ENCODE assay signal across 8 cellular contexts in the genomic region with DNA sequence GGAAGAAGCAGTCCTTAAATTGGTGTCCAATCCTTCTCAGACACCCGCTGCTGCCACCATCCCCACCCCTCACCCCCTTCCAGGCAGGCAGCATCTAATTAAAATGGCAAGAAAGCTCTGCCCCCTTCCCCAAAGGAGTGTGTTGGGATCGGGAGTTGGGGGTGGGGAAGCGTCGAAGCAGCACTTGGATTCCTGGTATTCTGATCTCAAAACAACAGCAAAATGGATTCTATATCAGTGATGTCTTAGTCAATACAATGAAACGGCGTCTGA. TPM values are rescaled to one million over a fixed set of nuclear protein-coding genes. Genes with fewer than 3 reads are reported as not detected.
DNase-seq lines count a peak whose midpoint lies in the region; ATAC-seq and TF ChIP-seq lines count a peak whose summit lies in the region.

No MANE protein-coding gene starts in this region.

- peak overlapping the region; percentile 96 for H3K4me3 Mint-ChIP-seq in CD8-positive, alpha-beta T cell

- H3K4me1 ChIP-seq in CD8-positive, alpha-beta T cell (ENCODE audit: insufficient read depth, low read length), result peaks cover 49% of the 10 kb centered on the region
- H3K4me1 ChIP-seq in NT2/D1 (ENCODE audit: insufficient read depth, insufficient read length), result peaks cover 11% of the 10 kb centered on the region
- H3K4me1 ChIP-seq in esophagus squamous epithelium, result peaks cover 5 to 59% (median 9%) of the 10 kb centered on the region in 3 donors
- peaks cover 3% of the 10 kb centered on the region for H3K4me1 ChIP-seq in ovary (ENCODE audit: insufficient read depth)

- no peaks in the 10 kb centered on the region for H3K27me3 Mint-ChIP-seq in CD8-positive, alpha-beta T cell (ENCODE audit: low read depth)

- CTCF ChIA-PET in CD8-positive, alpha-beta T cell (lab: Charles Lee), result interaction anchor here (1.0 kb wide), 1 partner anchor 272 kb away, joined by 4 read pairs; no protein-coding TSS in a partner anchor

- POLR2A ChIA-PET in CD8-positive, alpha-beta T cell (lab: Charles Lee), result interaction anchor here (1.0 to 1.2 kb wide), 3 partner anchors 12 to 203 kb away, joined by 3 read pairs; no protein-coding TSS in a partner anchor

- no peaks in the 10 kb centered on the region for H3K9me3 Mint-ChIP-seq in CD8-positive, alpha-beta T cell

- no peak for TF ChIP-seq CTCF in CD8-positive, alpha-beta T cell (IDR thresholded peaks at IDR 0.05)
- TF ChIP-seq CTCF in esophagus squamous epithelium (IDR thresholded peaks at IDR 0.05) (no peak), ovary (IDR thresholded peaks at IDR 0.05) (no peak)

- peak overlapping the region; percentile 35 for H3K9ac ChIP-seq in NT2/D1 (ENCODE audit: insufficient read length, low read depth)

- TF ChIP-seq POLR2A in esophagus squamous epithelium (IDR thresholded peaks at IDR 0.05) (no peak), ovary (IDR thresholded peaks at IDR 0.05) (no peak)

- no peak for ATAC-seq in CD8-positive, alpha-beta T cell
- no peak for ATAC-seq in GM18870 (IDR thresholded peaks at IDR 0.05; ENCODE audit: unreplicated experiment)

- no peaks in the 10 kb centered on the region for H3K9me3 ChIP-seq in CD8-positive, alpha-beta T cell (ENCODE audit: low read length)
- no peaks in the 10 kb centered on the region for H3K9me3 ChIP-seq in NT2/D1 (ENCODE audit: insufficient read depth, low read length)
- no peaks in the 10 kb centered on the region for H3K9me3 ChIP-seq in esophagus squamous epithelium
- H3K9me3 ChIP-seq in ovary, result no peaks in the 10 kb centered on the region

- H3K27ac ChIP-seq in CD8-positive, alpha-beta T cell (ENCODE audit: low read depth, low read length), result peak overlapping the region; percentile 53
- H3K27ac ChIP-seq in esophagus squamous epithelium (peak overlapping the region in 3 of 4 donors; percentile 84 to 88 (median 87)), ovary (no peak overlapping the region)

- H3K36me3 Mint-ChIP-seq in CD8-positive, alpha-beta T cell, result peaks cover 29% of the 10 kb centered on the region

- H3K4me3 ChIP-seq in CD8-positive, alpha-beta T cell (ENCODE audit: low read depth, low read length), result peak overlapping the region; percentile 84
- peak overlapping the region; percentile 68 for H3K4me3 ChIP-seq in NT2/D1 (ENCODE audit: insufficient read length, low read depth)
- H3K4me3 ChIP-seq in esophagus squamous epithelium, result peak overlapping the region; percentile 73 to 96 (median 80)
- peak overlapping the region; percentile 80 for H3K4me3 ChIP-seq in ovary

- peak in 1 of 7 experiments; percentile 5 for DNase-seq in CD8-positive, alpha-beta T cell
- DNase-seq in NT2/D1 (ENCODE audit: low read depth, low spot score), result no peak
- DNase-seq in esophagus squamous epithelium (lab: John Stamatoyannopoulos, UW), result no peak
- peak in 1 of 5 donors; percentile 14 for DNase-seq in ovary
- DNase-seq in glomerular visceral epithelial cell (ENCODE audit: extremely low spot score), result no peak
- no peak for DNase-seq in effector CD4-positive, alpha-beta T cell
- DNase-seq in T-helper 9 cell, result no peak

- H3K27ac Mint-ChIP-seq in CD8-positive, alpha-beta T cell, result peak overlapping the region; percentile 96

- peaks cover 55% of the 10 kb centered on the region for H3K4me1 Mint-ChIP-seq in CD8-positive, alpha-beta T cell (ENCODE audit: low read depth)

- WGBS in esophagus squamous epithelium, 2 donors, result 10 to 20% methylated on average over 2 to 6 of the region's 6 CpGs
- WGBS in ovary, 3 donors, result 12 to 26% (median 13%) methylated on average over 6 of the region's 6 CpGs

- TF ChIP-seq EP300 in ovary (IDR thresholded peaks at IDR 0.05), result no peak

- no peaks in the 10 kb centered on the region for H3K27me3 ChIP-seq in CD8-positive, alpha-beta T cell (ENCODE audit: insufficient read depth, low read length)
- H3K27me3 ChIP-seq in NT2/D1 (ENCODE audit: insufficient read depth, insufficient read length) (peaks cover 79% of the 10 kb centered on the region), esophagus squamous epithelium (peaks cover 0 to 11% (median 0%) of the 10 kb centered on the region in 4 donors), ovary (no peaks in the 10 kb centered on the region)

- intact Hi-C loops in CD8-positive, alpha-beta T cell (cut with DNase I, micrococcal nuclease), result loop anchor here (1.0 to 10.0 kb wide), 7 partner anchors 101 to 1691 kb away; a partner anchor contains a TSS
- intact Hi-C loops in esophagus squamous epithelium (cut with DNase I) (no loop called here), ovary (cut with DNase I) (no loop called here)

- no peaks in the 10 kb centered on the region for H3K36me3 ChIP-seq in CD8-positive, alpha-beta T cell (ENCODE audit: insufficient read depth, low read length)
- no peaks in the 10 kb centered on the region for H3K36me3 ChIP-seq in NT2/D1 (ENCODE audit: insufficient read depth, insufficient read length, low read length)
- H3K36me3 ChIP-seq in esophagus squamous epithelium, result no peaks in the 10 kb centered on the region
- H3K36me3 ChIP-seq in ovary, result no peaks in the 10 kb centered on the region

RNA-seq across cellular contexts. Expression of a gene that starts 1.4 kb away (rescaled TPM):
- 10 to 100 TPM; 60.8 to 65.1 TPM for total RNA-seq in CD8-positive, alpha-beta T cell
- total RNA-seq in esophagus squamous epithelium (10 to 100 TPM in 1 of 4 donors, 1 to 10 TPM in 3; 2.2 to 11.6 (median 4.7) TPM), ovary (1 to 10 TPM; 2.2 to 6.3 (median 4.5) TPM)
- 1 to 10 TPM; 1.1 to 9.5 TPM for polyA plus RNA-seq in ovary

Comparison
In these comparisons a context has a peak if more than half of its experiments do, and no peak if none do; other contexts are left out.
1. H3K27ac ChIP-seq: peak in CD8-positive, alpha-beta T cell (single experiment) and esophagus squamous epithelium (3 of 4); none in ovary (0 of 2).
2. RNA of a gene that starts 1.4 kb away (total RNA-seq): 60.8 to 65.1 TPM in CD8-positive, alpha-beta T cell; 2.2 to 11.6 TPM in esophagus squamous epithelium and 2.2 to 6.3 TPM in ovary; every median in the first group is over 4 times any median in the second.
3. intact Hi-C loops: an anchor here in CD8-positive, alpha-beta T cell (1.0 to 10.0 kb wide); none called in esophagus squamous epithelium and ovary.
4. Peak in every context shown above with its lines, with median percentiles within 50 percentile points of each other: H3K4me3 ChIP-seq.